Comparison of ENCODE assay signal across 11 cellular contexts in the genomic region with DNA sequence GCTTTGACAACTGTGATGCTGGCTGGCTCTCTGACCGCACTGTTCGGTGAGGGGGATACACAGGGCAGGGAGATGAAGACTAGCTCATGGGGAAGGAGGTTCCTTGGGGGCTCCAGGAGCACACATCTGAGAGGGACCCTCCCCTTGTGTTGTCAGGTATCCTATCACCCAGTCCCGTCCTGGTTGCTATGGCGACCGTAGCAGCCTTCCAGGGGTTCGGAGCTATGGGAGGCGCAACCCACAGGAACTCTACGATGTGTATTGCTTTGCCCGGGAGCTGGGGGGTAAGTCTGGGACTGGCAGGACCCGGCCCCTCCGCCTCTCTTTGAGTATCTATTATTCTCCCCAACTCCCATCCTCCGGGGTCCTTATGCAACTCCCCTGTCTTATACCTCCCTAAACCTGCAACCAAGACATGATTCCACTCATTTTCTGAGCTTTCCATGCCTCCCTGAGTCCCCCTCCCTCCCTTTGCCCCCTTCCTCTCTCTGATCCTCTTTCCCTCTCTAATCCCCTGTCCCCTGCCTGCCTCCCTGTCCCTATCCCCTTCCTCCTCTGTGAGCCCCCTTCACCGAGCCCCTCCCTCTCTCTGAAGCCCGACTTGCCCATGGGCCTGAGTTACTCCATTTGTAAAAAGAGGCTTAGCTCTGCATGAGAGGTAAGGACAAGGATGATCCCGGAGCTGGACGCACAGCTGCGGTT. TPM values are rescaled to one million over a fixed set of nuclear protein-coding genes. Genes with fewer than 3 reads are reported as not detected.
DNase-seq lines count a peak whose midpoint lies in the region; ATAC-seq, FAIRE-seq and TF ChIP-seq lines count a peak whose summit lies in the region.
"Had no signal": no experiment of that assay in that cellular context is flagged by ENCODE, and none has a peak within 500 bp of the region (broad histone marks: within the 10 kb centered on the region; RNA-seq: fewer than 3 reads in every experiment).

No MANE protein-coding gene starts in this region.

- peak overlapping the region; percentile 64 for H3K4me2 ChIP-seq in HepG2 (ENCODE audit: low read depth, low read length)

- no peak for TF ChIP-seq CTCF in HepG2 (CRISPR knock-in tag; IDR thresholded peaks at IDR 0.05)
- TF ChIP-seq CTCF in right lobe of liver (IDR thresholded peaks at IDR 0.05) = no peak
- TF ChIP-seq CTCF in WTC11 (IDR thresholded peaks at IDR 0.05) = no peak
- TF ChIP-seq CTCF in upper lobe of left lung (IDR thresholded peaks at IDR 0.05) = no peak

- POLR2A ChIA-PET in HepG2 (lab: Yijun Ruan, JAX) = interaction anchor here (1.1 to 2.2 kb wide), 3 partner anchors 9 to 32 kb away, joined by 3 to 9 read pairs (median 8); a partner anchor contains a TSS
- POLR2A ChIA-PET in WTC11 (lab: Charles Lee) = interaction anchor here (0.5 to 2.0 kb wide), 4 partner anchors 21 to 902 kb away, joined by 3 to 6 read pairs (median 4); a partner anchor contains a TSS

- H3K27me3 Mint-ChIP-seq in WTC11 (ENCODE audit: low read depth) = peaks cover 45% of the 10 kb centered on the region

- no peak overlapping the region for H3K27ac Mint-ChIP-seq in WTC11

- H4K20me1 ChIP-seq in HepG2 (ENCODE audit: insufficient read depth, low read length) = no peaks in the 10 kb centered on the region

- intact Hi-C loops in HepG2 (cut with micrococcal nuclease; ENCODE audit: unreplicated experiment) = no loop called here
- intact Hi-C loops in right lobe of liver (cut with DNase I) = no loop called here

- peaks cover 6 to 41% of the 10 kb centered on the region in 2 experiments for H3K27me3 ChIP-seq in HepG2 (ENCODE audit: control insufficient read depth in 1 of 2, insufficient read depth in 2 of 2, low read length in 2 of 2)
- no peaks in the 10 kb centered on the region for H3K27me3 ChIP-seq in right lobe of liver
- peaks cover 34% of the 10 kb centered on the region for H3K27me3 ChIP-seq in iPS-18a (ENCODE audit: control insufficient read depth, insufficient read depth, low read length)
- peaks cover 0 to 13% (median 5%) of the 10 kb centered on the region in 4 donors for H3K27me3 ChIP-seq in upper lobe of left lung

- WGBS in HepG2 (ENCODE audit: low lambda C conversion rate) = 47% methylated on average over 17 of the region's 17 CpGs
- 31% methylated on average over 6 of the region's 17 CpGs for WGBS in right lobe of liver (ENCODE audit: insufficient coverage, low coverage, low lambda C conversion rate, missing lambda C conversion rate)
- WGBS in upper lobe of left lung, 2 donors = 47 to 67% methylated on average over 7 to 14 of the region's 17 CpGs

- H3K4me3 Mint-ChIP-seq in WTC11 = peak overlapping the region; percentile 60

- no peaks in the 10 kb centered on the region for H3K9me3 Mint-ChIP-seq in WTC11

- H3K79me2 ChIP-seq in HepG2 (ENCODE audit: insufficient read depth, low read length) = no peaks in the 10 kb centered on the region

- no peak for TF ChIP-seq POLR2A in HepG2 (IDR thresholded peaks at IDR 0.05; ENCODE audit: insufficient read depth in 1 of 2, low read depth in 2 of 2, low read length in 2 of 2)
- TF ChIP-seq POLR2A in right lobe of liver (IDR thresholded peaks at IDR 0.05) = no peak
- no peak for TF ChIP-seq POLR2A in upper lobe of left lung (IDR thresholded peaks at IDR 0.05)

- peaks cover 2% of the 10 kb centered on the region for H3K4me1 Mint-ChIP-seq in WTC11

- no peak for FAIRE-seq in HepG2 (lab: Jason Lieb, UNC)
- FAIRE-seq: colon had no signal

- CTCF ChIA-PET in HepG2 (lab: Yijun Ruan, JAX; ENCODE audit: low intra/inter-chr PET ratio, low total read pairs) (interaction anchor here (1.0 to 1.8 kb wide), 2 partner anchors 21 to 38 kb away, joined by 4 to 16 read pairs; a partner anchor contains a TSS), WTC11 (lab: Charles Lee) (interaction anchor here (0.5 to 2.2 kb wide), 22 partner anchors 9 to 732 kb away, joined by 4 to 29 read pairs (median 8); a partner anchor contains a TSS)

- H3K36me3 Mint-ChIP-seq in WTC11 = no peaks in the 10 kb centered on the region

- H3K4me1 ChIP-seq in HepG2 (ENCODE audit: insufficient read depth, low read length) = peaks cover 32% of the 10 kb centered on the region
- peaks cover 0 to 10% (median 3%) of the 10 kb centered on the region in 4 donors for H3K4me1 ChIP-seq in right lobe of liver
- peaks cover 5% of the 10 kb centered on the region for H3K4me1 ChIP-seq in iPS-18a (ENCODE audit: control insufficient read depth, low read depth, low read length)
- peaks cover 0 to 14% (median 8%) of the 10 kb centered on the region in 4 donors for H3K4me1 ChIP-seq in upper lobe of left lung

- H3K9ac ChIP-seq in HepG2 (ENCODE audit: insufficient read depth, low read depth, low read length) (no peak overlapping the region), iPS-18a (ENCODE audit: low read length) (no peak overlapping the region)

- H3K27ac ChIP-seq in HepG2 (ENCODE audit: extremely low read length, insufficient read depth, low read length) (no peak overlapping the region), right lobe of liver (no peak overlapping the region), iPS-18a (ENCODE audit: low read length) (no peak overlapping the region), upper lobe of left lung (no peak overlapping the region)
- H3K27ac ChIP-seq: SK-N-MC had no signal

- no TSS peak for BruUV-seq in HepG2 (replicated peaks; lab: Mats Ljungman, UMichigan)

- TF ChIP-seq EP300 in HepG2 (IDR thresholded peaks at IDR 0.05; ENCODE audit: low read depth in 2 of 2, low read length in 2 of 2) (no peak), HepG2 (CRISPR knock-in tag; IDR thresholded peaks at IDR 0.05; ENCODE audit: borderline replicate concordance) (no peak), upper lobe of left lung (IDR thresholded peaks at IDR 0.05) (no peak)

- H2AFZ ChIP-seq in HepG2 (ENCODE audit: low read length) = no peak overlapping the region

- in situ Hi-C loops in HepG2 (cut with HindIII; ENCODE audit: extremely low pct_ligation_motif_present, low pct_unique_long_range_greater_than_20kb) = no loop called here

- TF ChIP-seq RAD21 in HepG2 (CRISPR knock-in tag; IDR thresholded peaks at IDR 0.05) = no peak

- H3K4me3 ChIP-seq in HepG2 (replicated peaks in 1 of 3; ENCODE audit: insufficient read depth in 1 of 3, low read depth in 2 of 3, low read length in 3 of 3) = peak overlapping the region in 2 of 3 experiments; percentile 45 to 64; a peak in 3 of 6 replicates
- H3K4me3 ChIP-seq in right lobe of liver = peak overlapping the region in 1 of 3 donors; percentile 43
- peak overlapping the region; percentile 44 for H3K4me3 ChIP-seq in iPS-18a (ENCODE audit: low read length)
- peak overlapping the region in 3 of 4 donors; percentile 41 to 52 (median 51) for H3K4me3 ChIP-seq in upper lobe of left lung

- H3K36me3 ChIP-seq in HepG2 (replicated peaks in 1 of 2; ENCODE audit: control insufficient read depth in 1 of 2, insufficient read depth in 2 of 2, low read length in 2 of 2) (no peaks in the 10 kb centered on the region), right lobe of liver (no peaks in the 10 kb centered on the region), iPS-18a (ENCODE audit: control insufficient read depth, low read depth, low read length) (no peaks in the 10 kb centered on the region), upper lobe of left lung (no peaks in the 10 kb centered on the region)

- no peak; the same call in 2 of the 3 replicates for ATAC-seq in HepG2
- ATAC-seq in right lobe of liver = no peak
- ATAC-seq in WTC11 = peak; percentile 25
- ATAC-seq in upper lobe of left lung (ENCODE audit: low FRiP score in 2 of 2) = no peak
- no peak for ATAC-seq in HG03432 (IDR thresholded peaks at IDR 0.05; ENCODE audit: unreplicated experiment)

- H3K9me3 ChIP-seq in HepG2 (ENCODE audit: low read length) = no peaks in the 10 kb centered on the region
- H3K9me3 ChIP-seq in right lobe of liver = no peaks in the 10 kb centered on the region
- H3K9me3 ChIP-seq in iPS-18a (ENCODE audit: control insufficient read depth, low read depth, low read length) = no peaks in the 10 kb centered on the region
- no peaks in the 10 kb centered on the region for H3K9me3 ChIP-seq in upper lobe of left lung

- DNase-seq in HepG2 (ENCODE audit: low spot score) (no peak), right lobe of liver (no peak), WTC11 (ENCODE audit: low spot score) (no peak), upper lobe of left lung (no peak), NCI-H1436 (lab: John Stamatoyannopoulos, UW) (no peak), NCI-H1105 (lab: John Stamatoyannopoulos, UW) (no peak)

RNA-seq across cellular contexts. Expression of a gene that starts 12.5 kb away (rescaled TPM):
- not detected in 2 replicates for total RNA-seq in HepG2 (2016; rRNA removed; fragmentation: Illumina TruSeq; extraction: Trizol)
- not detected in 2 replicates for total RNA-seq in HepG2 (2016; cell fraction: cytosol; rRNA removed; fragmentation: Illumina TruSeq; extraction: Trizol; ENCODE audit: low read depth)
- total RNA-seq in HepG2 (2016; cell fraction: insoluble cytoplasmic fraction; rRNA removed; fragmentation: Illumina TruSeq; extraction: Trizol) = 0.06 TPM in 1 of 2 replicates, not detected in the other
- not detected in 2 replicates for total RNA-seq in HepG2 (2016; cell fraction: membrane; rRNA removed; fragmentation: Illumina TruSeq; extraction: Trizol)
- not detected in 2 replicates for total RNA-seq in HepG2 (2016; cell fraction: nucleus; rRNA removed; fragmentation: Illumina TruSeq; extraction: Trizol)
- polyA plus RNA-seq in HepG2 (2011; rRNA removed) = 0.05 TPM in 1 of 2 replicates, not detected in the other
- 0.03 TPM in 2 replicates for polyA plus RNA-seq in HepG2 (2011; cell fraction: cytosol; rRNA removed)
- 0.03 and 0.05 TPM in 2 replicates for polyA plus RNA-seq in HepG2 (2011; cell fraction: nucleus; rRNA removed)
- polyA plus RNA-seq in HepG2 (2012) = 0.04 TPM in 1 of 2 replicates, not detected in the other
- polyA plus RNA-seq in HepG2 (2016; cell fraction: cytosol; fragmentation: Illumina TruSeq; extraction: Trizol; ENCODE audit: low read depth) = not detected in 2 replicates
- 0.05 TPM in 1 of 2 replicates, not detected in the other for polyA plus RNA-seq in HepG2 (2016; cell fraction: insoluble cytoplasmic fraction; fragmentation: Illumina TruSeq; extraction: Trizol; ENCODE audit: low read depth)
- polyA plus RNA-seq in HepG2 (2016; cell fraction: membrane; fragmentation: Illumina TruSeq; extraction: Trizol; ENCODE audit: low read depth) = not detected in 2 replicates
- polyA plus RNA-seq in HepG2 (2016; cell fraction: nucleus; fragmentation: Illumina TruSeq; extraction: Trizol; ENCODE audit: insufficient read depth, low read depth) = 0.19 TPM in 1 of 2 replicates, not detected in the other
- 0.09 TPM in 1 of 2 replicates, not detected in the other for polyA minus RNA-seq in HepG2 (2011; rRNA and poly(A)+ RNA removed; ENCODE audit: low replicate concordance)
- polyA minus RNA-seq in HepG2 (2011; cell fraction: cytosol; rRNA and poly(A)+ RNA removed) = not detected in 2 replicates
- polyA minus RNA-seq in HepG2 (2011; cell fraction: nucleus; rRNA and poly(A)+ RNA removed) = 0.12 TPM in 1 of 2 replicates, not detected in the other
- under 1 TPM in 4 of 6 experiments, not detected in 2; 0.04 to 0.07 (median 0.06) TPM for total RNA-seq in right lobe of liver
- 1.9 to 3.0 TPM (median 2.5 TPM) in 3 replicates for total RNA-seq in WTC11 (2021)
- 1 to 10 TPM in 1 of 6 donors, not detected in 5; 3.1 TPM for total RNA-seq in upper lobe of left lung
- total RNA-seq: subcutaneous adipose tissue had no signal

RNA-seq across cellular contexts. Expression of a gene that starts 21.1 kb away (rescaled TPM):
- total RNA-seq in HepG2 (2016; rRNA removed; fragmentation: Illumina TruSeq; extraction: Trizol) (25.5 and 26.8 TPM in 2 replicates), right lobe of liver (10 to 100 TPM in 1 of 6 experiments, 1 to 10 TPM in 5; 2.6 to 11.3 (median 5.4) TPM), WTC11 (2021) (22.7 to 24.9 TPM (median 23.4 TPM) in 3 replicates), upper lobe of left lung (10 to 100 TPM in 4 of 6 donors, 1 to 10 TPM in 2; 5.2 to 17.0 (median 10.8) TPM)
- 14.8 and 22.9 TPM in 2 replicates for total RNA-seq in HepG2 (2016; cell fraction: cytosol; rRNA removed; fragmentation: Illumina TruSeq; extraction: Trizol; ENCODE audit: low read depth)
- 23.5 and 26.0 TPM in 2 replicates for total RNA-seq in HepG2 (2016; cell fraction: insoluble cytoplasmic fraction; rRNA removed; fragmentation: Illumina TruSeq; extraction: Trizol)
- 19.1 and 21.5 TPM in 2 replicates for total RNA-seq in HepG2 (2016; cell fraction: membrane; rRNA removed; fragmentation: Illumina TruSeq; extraction: Trizol)
- total RNA-seq in HepG2 (2016; cell fraction: nucleus; rRNA removed; fragmentation: Illumina TruSeq; extraction: Trizol) = 19.4 and 19.6 TPM in 2 replicates
- 12.2 and 13.8 TPM in 2 replicates for polyA plus RNA-seq in HepG2 (2011; rRNA removed)
- 10.6 and 11.8 TPM in 2 replicates for polyA plus RNA-seq in HepG2 (2011; cell fraction: cytosol; rRNA removed)
- polyA plus RNA-seq in HepG2 (2011; cell fraction: nucleus; rRNA removed) = 17.7 and 18.2 TPM in 2 replicates
- polyA plus RNA-seq in HepG2 (2012) = 9.3 and 13.3 TPM in 2 replicates
- polyA plus RNA-seq in HepG2 (2016; cell fraction: cytosol; fragmentation: Illumina TruSeq; extraction: Trizol; ENCODE audit: low read depth) = 5.7 and 6.8 TPM in 2 replicates
- 19.7 and 21.9 TPM in 2 replicates for polyA plus RNA-seq in HepG2 (2016; cell fraction: insoluble cytoplasmic fraction; fragmentation: Illumina TruSeq; extraction: Trizol; ENCODE audit: low read depth)
- polyA plus RNA-seq in HepG2 (2016; cell fraction: membrane; fragmentation: Illumina TruSeq; extraction: Trizol; ENCODE audit: low read depth) = 7.9 and 11.8 TPM in 2 replicates
- polyA plus RNA-seq in HepG2 (2016; cell fraction: nucleus; fragmentation: Illumina TruSeq; extraction: Trizol; ENCODE audit: insufficient read depth, low read depth) = 34.7 and 38.0 TPM in 2 replicates
- polyA minus RNA-seq in HepG2 (2011; rRNA and poly(A)+ RNA removed; ENCODE audit: low replicate concordance) = 7.3 and 22.9 TPM in 2 replicates
- 3.9 and 4.2 TPM in 2 replicates for polyA minus RNA-seq in HepG2 (2011; cell fraction: cytosol; rRNA and poly(A)+ RNA removed)
- 3.6 and 4.0 TPM in 2 replicates for polyA minus RNA-seq in HepG2 (2011; cell fraction: nucleus; rRNA and poly(A)+ RNA removed)

RNA-seq across cellular contexts. Expression of a gene that starts 32.2 kb away (rescaled TPM):
- 80.7 and 83.1 TPM in 2 replicates for total RNA-seq in HepG2 (2016; rRNA removed; fragmentation: Illumina TruSeq; extraction: Trizol)
- total RNA-seq in HepG2 (2016; cell fraction: cytosol; rRNA removed; fragmentation: Illumina TruSeq; extraction: Trizol; ENCODE audit: low read depth) = 25.6 and 30.2 TPM in 2 replicates
- 80.2 and 88.4 TPM in 2 replicates for total RNA-seq in HepG2 (2016; cell fraction: insoluble cytoplasmic fraction; rRNA removed; fragmentation: Illumina TruSeq; extraction: Trizol)
- total RNA-seq in HepG2 (2016; cell fraction: membrane; rRNA removed; fragmentation: Illumina TruSeq; extraction: Trizol) = 35.6 and 40.8 TPM in 2 replicates
- total RNA-seq in HepG2 (2016; cell fraction: nucleus; rRNA removed; fragmentation: Illumina TruSeq; extraction: Trizol) = 38.1 and 49.9 TPM in 2 replicates
- polyA plus RNA-seq in HepG2 (2011; rRNA removed) = 49.9 and 56.1 TPM in 2 replicates
- polyA plus RNA-seq in HepG2 (2011; cell fraction: cytosol; rRNA removed) = 34.1 and 52.6 TPM in 2 replicates
- 142 and 154 TPM in 2 replicates for polyA plus RNA-seq in HepG2 (2011; cell fraction: nucleus; rRNA removed)
- 34.7 and 59.7 TPM in 2 replicates for polyA plus RNA-seq in HepG2 (2012)
- 20.9 and 21.7 TPM in 2 replicates for polyA plus RNA-seq in HepG2 (2016; cell fraction: cytosol; fragmentation: Illumina TruSeq; extraction: Trizol; ENCODE audit: low read depth)
- polyA plus RNA-seq in HepG2 (2016; cell fraction: insoluble cytoplasmic fraction; fragmentation: Illumina TruSeq; extraction: Trizol; ENCODE audit: low read depth) = 76.4 and 82.0 TPM in 2 replicates
- 22.9 and 31.4 TPM in 2 replicates for polyA plus RNA-seq in HepG2 (2016; cell fraction: membrane; fragmentation: Illumina TruSeq; extraction: Trizol; ENCODE audit: low read depth)
- 69.3 and 92.4 TPM in 2 replicates for polyA plus RNA-seq in HepG2 (2016; cell fraction: nucleus; fragmentation: Illumina TruSeq; extraction: Trizol; ENCODE audit: insufficient read depth, low read depth)
- polyA minus RNA-seq in HepG2 (2011; rRNA and poly(A)+ RNA removed; ENCODE audit: low replicate concordance) = 45.6 and 94.4 TPM in 2 replicates
- 17.8 and 18.0 TPM in 2 replicates for polyA minus RNA-seq in HepG2 (2011; cell fraction: cytosol; rRNA and poly(A)+ RNA removed)
- polyA minus RNA-seq in HepG2 (2011; cell fraction: nucleus; rRNA and poly(A)+ RNA removed) = 29.1 and 32.6 TPM in 2 replicates
- 10 to 100 TPM; 13.8 to 21.2 (median 17.3) TPM for total RNA-seq in right lobe of liver
- total RNA-seq in WTC11 (2021) = 78.1 to 87.1 TPM (median 78.7 TPM) in 3 replicates
- total RNA-seq in upper lobe of left lung = 10 to 100 TPM; 39.1 to 79.7 (median 67.3) TPM

RNA-seq across cellular contexts. Expression of a gene that starts 32.3 kb away (rescaled TPM):
- total RNA-seq in HepG2 (2016; rRNA removed; fragmentation: Illumina TruSeq; extraction: Trizol) (13.3 and 16.8 TPM in 2 replicates), right lobe of liver (10 to 100 TPM in 3 of 6 experiments, 1 to 10 TPM in 3; 6.0 to 12.2 (median 9.8) TPM), WTC11 (2021) (18.4 to 24.2 TPM (median 20.9 TPM) in 3 replicates), upper lobe of left lung (10 to 100 TPM; 10.1 to 55.5 (median 34.0) TPM)
- 5.8 and 6.2 TPM in 2 replicates for total RNA-seq in HepG2 (2016; cell fraction: cytosol; rRNA removed; fragmentation: Illumina TruSeq; extraction: Trizol; ENCODE audit: low read depth)
- 10.7 and 12.4 TPM in 2 replicates for total RNA-seq in HepG2 (2016; cell fraction: insoluble cytoplasmic fraction; rRNA removed; fragmentation: Illumina TruSeq; extraction: Trizol)
- 9.4 and 12.2 TPM in 2 replicates for total RNA-seq in HepG2 (2016; cell fraction: membrane; rRNA removed; fragmentation: Illumina TruSeq; extraction: Trizol)
- 7.5 TPM in 2 replicates for total RNA-seq in HepG2 (2016; cell fraction: nucleus; rRNA removed; fragmentation: Illumina TruSeq; extraction: Trizol)
- 9.6 and 9.9 TPM in 2 replicates for polyA plus RNA-seq in HepG2 (2011; rRNA removed)
- 5.5 and 9.4 TPM in 2 replicates for polyA plus RNA-seq in HepG2 (2011; cell fraction: cytosol; rRNA removed)
- 19.1 and 20.9 TPM in 2 replicates for polyA plus RNA-seq in HepG2 (2011; cell fraction: nucleus; rRNA removed)
- 5.3 and 5.7 TPM in 2 replicates for polyA plus RNA-seq in HepG2 (2012)
- 6.8 and 7.0 TPM in 2 replicates for polyA plus RNA-seq in HepG2 (2016; cell fraction: cytosol; fragmentation: Illumina TruSeq; extraction: Trizol; ENCODE audit: low read depth)
- 16.4 and 17.7 TPM in 2 replicates for polyA plus RNA-seq in HepG2 (2016; cell fraction: insoluble cytoplasmic fraction; fragmentation: Illumina TruSeq; extraction: Trizol; ENCODE audit: low read depth)
- 10.7 and 11.7 TPM in 2 replicates for polyA plus RNA-seq in HepG2 (2016; cell fraction: membrane; fragmentation: Illumina TruSeq; extraction: Trizol; ENCODE audit: low read depth)
- 17.6 and 20.8 TPM in 2 replicates for polyA plus RNA-seq in HepG2 (2016; cell fraction: nucleus; fragmentation: Illumina TruSeq; extraction: Trizol; ENCODE audit: insufficient read depth, low read depth)
- polyA minus RNA-seq in HepG2 (2011; rRNA and poly(A)+ RNA removed; ENCODE audit: low replicate concordance) = 13.1 and 33.4 TPM in 2 replicates
- polyA minus RNA-seq in HepG2 (2011; cell fraction: cytosol; rRNA and poly(A)+ RNA removed) = 2.3 and 3.9 TPM in 2 replicates
- polyA minus RNA-seq in HepG2 (2011; cell fraction: nucleus; rRNA and poly(A)+ RNA removed) = 6.1 and 9.5 TPM in 2 replicates

RNA-seq across cellular contexts. Expression of a gene that starts 48.8 kb away (rescaled TPM):
- 0.53 and 1.1 TPM in 2 replicates for total RNA-seq in HepG2 (2016; rRNA removed; fragmentation: Illumina TruSeq; extraction: Trizol)
- 0.35 TPM in 1 of 2 replicates, not detected in the other for total RNA-seq in HepG2 (2016; cell fraction: cytosol; rRNA removed; fragmentation: Illumina TruSeq; extraction: Trizol; ENCODE audit: low read depth)
- 0.52 and 1.7 TPM in 2 replicates for total RNA-seq in HepG2 (2016; cell fraction: insoluble cytoplasmic fraction; rRNA removed; fragmentation: Illumina TruSeq; extraction: Trizol)
- 0.83 and 1.2 TPM in 2 replicates for total RNA-seq in HepG2 (2016; cell fraction: membrane; rRNA removed; fragmentation: Illumina TruSeq; extraction: Trizol)
- 1.3 and 3.3 TPM in 2 replicates for total RNA-seq in HepG2 (2016; cell fraction: nucleus; rRNA removed; fragmentation: Illumina TruSeq; extraction: Trizol)
- polyA plus RNA-seq in HepG2 (2011; rRNA removed) = 2.5 and 4.4 TPM in 2 replicates
- 1.8 and 2.5 TPM in 2 replicates for polyA plus RNA-seq in HepG2 (2011; cell fraction: cytosol; rRNA removed)
- 22.0 and 25.8 TPM in 2 replicates for polyA plus RNA-seq in HepG2 (2011; cell fraction: nucleus; rRNA removed)
- polyA plus RNA-seq in HepG2 (2012) = 0.72 and 2.5 TPM in 2 replicates
- 0.96 and 1.4 TPM in 2 replicates for polyA plus RNA-seq in HepG2 (2016; cell fraction: cytosol; fragmentation: Illumina TruSeq; extraction: Trizol; ENCODE audit: low read depth)
- polyA plus RNA-seq in HepG2 (2016; cell fraction: insoluble cytoplasmic fraction; fragmentation: Illumina TruSeq; extraction: Trizol; ENCODE audit: low read depth) = 0.32 and 1.1 TPM in 2 replicates
- polyA plus RNA-seq in HepG2 (2016; cell fraction: membrane; fragmentation: Illumina TruSeq; extraction: Trizol; ENCODE audit: low read depth) = 0.78 and 1.2 TPM in 2 replicates
- polyA plus RNA-seq in HepG2 (2016; cell fraction: nucleus; fragmentation: Illumina TruSeq; extraction: Trizol; ENCODE audit: insufficient read depth, low read depth) = 5.7 and 6.4 TPM in 2 replicates
- 3.3 TPM in 1 of 2 replicates, not detected in the other for polyA minus RNA-seq in HepG2 (2011; rRNA and poly(A)+ RNA removed; ENCODE audit: low replicate concordance)
- 1.1 TPM in 2 replicates for polyA minus RNA-seq in HepG2 (2011; cell fraction: cytosol; rRNA and poly(A)+ RNA removed)
- 2.8 and 4.1 TPM in 2 replicates for polyA minus RNA-seq in HepG2 (2011; cell fraction: nucleus; rRNA and poly(A)+ RNA removed)
- total RNA-seq in right lobe of liver = 10 to 100 TPM; 10.9 to 64.1 (median 25.3) TPM
- total RNA-seq in WTC11 (2021) = 4.5 to 7.6 TPM (median 6.0 TPM) in 3 replicates
- total RNA-seq in upper lobe of left lung = 1 to 10 TPM in 1 of 6 donors, under 1 TPM in 2, not detected in 3; 0.30 to 1.0 (median 0.46) TPM
